ENCODE assay signal across 8 cellular contexts in the genomic region with DNA sequence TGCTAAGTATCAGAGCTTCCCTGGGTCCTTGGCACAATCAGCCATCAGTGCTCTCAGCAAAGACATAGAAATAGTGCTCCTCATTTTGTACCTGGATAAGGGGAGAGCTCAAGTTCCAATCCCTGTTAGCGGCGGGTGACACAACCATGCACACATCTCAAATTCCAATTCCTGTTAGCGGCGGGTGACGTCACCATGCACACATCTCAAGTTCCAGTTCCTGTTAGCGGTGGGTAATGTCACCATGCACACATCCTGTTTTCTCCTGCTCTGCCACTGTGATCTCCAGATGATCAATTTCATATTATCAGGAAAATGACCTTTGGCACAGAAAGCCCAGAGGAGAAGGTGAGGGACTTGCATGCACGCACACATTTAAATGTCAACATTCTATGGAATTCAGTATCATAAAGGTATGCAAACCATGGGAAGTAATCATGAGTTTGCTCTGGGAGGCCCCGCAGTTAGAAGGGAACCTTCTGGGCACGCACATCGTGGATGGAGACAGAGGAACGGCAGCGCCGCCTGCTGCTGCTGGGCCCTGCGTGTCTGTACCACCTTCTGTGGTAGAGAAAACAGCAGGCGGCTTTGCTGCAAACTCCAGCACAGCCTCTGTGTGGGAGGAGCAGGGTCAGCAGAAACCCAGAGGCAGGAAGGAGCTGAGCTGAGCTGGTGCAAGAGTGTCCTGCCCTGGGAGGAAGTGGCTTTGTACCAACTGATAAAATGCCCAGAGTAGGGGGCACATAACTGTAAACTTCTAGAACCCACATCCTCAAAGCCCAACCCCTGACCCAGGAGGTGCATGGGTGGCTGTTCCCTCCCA.
DNase-seq lines count a peak whose midpoint lies in the region; ATAC-seq, FAIRE-seq and TF ChIP-seq lines count a peak whose summit lies in the region.

No MANE protein-coding gene starts in this region.

- H3K27me3 ChIP-seq in HepG2 (ENCODE audit: control insufficient read depth in 1 of 2, insufficient read depth in 2 of 2, low read length in 2 of 2) (no peaks in the 10 kb centered on the region), foreskin keratinocyte (no peaks in the 10 kb centered on the region)

- BruUV-seq in HepG2 (replicated peaks; lab: Mats Ljungman, UMichigan): no TSS peak

- WGBS in HepG2 (ENCODE audit: low lambda C conversion rate): 0% methylated on average over 9 of the region's 15 CpGs

- H3K27ac ChIP-seq in HepG2 (ENCODE audit: extremely low read length, insufficient read depth, low read length) (peak overlapping the region; percentile 72), foreskin keratinocyte (no peak overlapping the region)

- H3K4me1 ChIP-seq in HepG2 (ENCODE audit: insufficient read depth, low read length): peaks cover 43% of the 10 kb centered on the region
- H3K4me1 ChIP-seq in foreskin keratinocyte: peaks cover 8% of the 10 kb centered on the region

- TF ChIP-seq CTCF in HepG2 (CRISPR knock-in tag; IDR thresholded peaks at IDR 0.05) (peak; percentile 93), foreskin keratinocyte (conservative IDR thresholded peaks at IDR 0.05) (no peak)

- peak; percentile 78 for ATAC-seq in GM18508 (IDR thresholded peaks at IDR 0.05; ENCODE audit: insufficient read depth, unreplicated experiment)
- peak; percentile 86 for ATAC-seq in HG02852 (IDR thresholded peaks at IDR 0.05; ENCODE audit: unreplicated experiment)
- peak; percentile 92 for ATAC-seq in HepG2
- no peak for ATAC-seq in foreskin keratinocyte

- no peaks in the 10 kb centered on the region for H3K79me2 ChIP-seq in HepG2 (ENCODE audit: insufficient read depth, low read length)

- H4K20me1 ChIP-seq in HepG2 (ENCODE audit: insufficient read depth, low read length): no peaks in the 10 kb centered on the region

- intact Hi-C loops in HepG2 (cut with micrococcal nuclease; ENCODE audit: unreplicated experiment): loop anchor here (1.0 to 5.0 kb wide), 3 partner anchors 55 to 253 kb away; a partner anchor contains a TSS

- peak; percentile 66 for FAIRE-seq in HepG2 (lab: Jason Lieb, UNC)

- POLR2A ChIA-PET in HepG2 (lab: Yijun Ruan, JAX): no interaction called here

- no peak overlapping the region for H2AFZ ChIP-seq in HepG2 (ENCODE audit: low read length)

- H3K4me2 ChIP-seq in HepG2 (ENCODE audit: low read depth, low read length): peak overlapping the region; percentile 94

- no peak for TF ChIP-seq POLR2A in HepG2 (IDR thresholded peaks at IDR 0.05; ENCODE audit: insufficient read depth in 1 of 2, low read depth in 2 of 2, low read length in 2 of 2)

- peak; percentile 67 for DNase-seq in NCI-H2029 (lab: John Stamatoyannopoulos, UW)
- DNase-seq in activated CD4-positive, CD25-positive, alpha-beta regulatory T cell treated with anti-CD3 and anti-CD28 coated beads, Interleukin-2, amount 50 U/mL, for 16 hours (ENCODE audit: low read depth, low spot score): peak; percentile 53
- DNase-seq in cerebellar cortex (ENCODE audit: low spot score): peak; percentile 22
- DNase-seq in HepG2 (ENCODE audit: low spot score): peak; percentile 87
- peak; percentile 58 to 65 for DNase-seq in stimulated activated CD4-positive, alpha-beta T cell treated with anti-CD3 and anti-CD28 coated beads, Interleukin-2, amount 100 ng/mL, for 48 hours
- DNase-seq in foreskin keratinocyte: no peak

- TF ChIP-seq EP300 in HepG2 (IDR thresholded peaks at IDR 0.05; ENCODE audit: low read depth in 2 of 2, low read length in 2 of 2) (peak in 1 of 2 experiments; percentile 28; a peak in 1 of 4 replicates), HepG2 (CRISPR knock-in tag; IDR thresholded peaks at IDR 0.05; ENCODE audit: borderline replicate concordance) (peak; percentile 42; the same call in 1 of the 2 replicates)

- CTCF ChIA-PET in HepG2 (lab: Yijun Ruan, JAX; ENCODE audit: low intra/inter-chr PET ratio, low total read pairs): interaction anchor here (1.5 to 3.0 kb wide), 2 partner anchors 55 to 180 kb away, joined by 5 to 16 read pairs; no protein-coding TSS in a partner anchor

- H3K9ac ChIP-seq in HepG2 (ENCODE audit: insufficient read depth, low read depth, low read length): peak overlapping the region; percentile 61

- H3K9me3 ChIP-seq in HepG2 (ENCODE audit: low read length): no peaks in the 10 kb centered on the region

- in situ Hi-C loops in HepG2 (cut with HindIII; ENCODE audit: extremely low pct_ligation_motif_present, low pct_unique_long_range_greater_than_20kb): loop anchor here (5.0 kb wide), 1 partner anchor 53 kb away; no protein-coding TSS in a partner anchor

- H3K36me3 ChIP-seq in HepG2 (replicated peaks in 1 of 2; ENCODE audit: control insufficient read depth in 1 of 2, insufficient read depth in 2 of 2, low read length in 2 of 2): no peaks in the 10 kb centered on the region

- peak; percentile 82 for TF ChIP-seq RAD21 in HepG2 (CRISPR knock-in tag; IDR thresholded peaks at IDR 0.05)

- H3K4me3 ChIP-seq in HepG2 (replicated peaks in 1 of 3; ENCODE audit: insufficient read depth in 1 of 3, low read depth in 2 of 3, low read length in 3 of 3): peak overlapping the region in 1 of 3 experiments; percentile 58; a peak in 3 of 6 replicates

TF ChIP-seq in HepG2, 621 proteins besides CTCF, POLR2A, EP300 and RAD21 (continues in another document):
- TF ChIP-seq, protein P1, sequence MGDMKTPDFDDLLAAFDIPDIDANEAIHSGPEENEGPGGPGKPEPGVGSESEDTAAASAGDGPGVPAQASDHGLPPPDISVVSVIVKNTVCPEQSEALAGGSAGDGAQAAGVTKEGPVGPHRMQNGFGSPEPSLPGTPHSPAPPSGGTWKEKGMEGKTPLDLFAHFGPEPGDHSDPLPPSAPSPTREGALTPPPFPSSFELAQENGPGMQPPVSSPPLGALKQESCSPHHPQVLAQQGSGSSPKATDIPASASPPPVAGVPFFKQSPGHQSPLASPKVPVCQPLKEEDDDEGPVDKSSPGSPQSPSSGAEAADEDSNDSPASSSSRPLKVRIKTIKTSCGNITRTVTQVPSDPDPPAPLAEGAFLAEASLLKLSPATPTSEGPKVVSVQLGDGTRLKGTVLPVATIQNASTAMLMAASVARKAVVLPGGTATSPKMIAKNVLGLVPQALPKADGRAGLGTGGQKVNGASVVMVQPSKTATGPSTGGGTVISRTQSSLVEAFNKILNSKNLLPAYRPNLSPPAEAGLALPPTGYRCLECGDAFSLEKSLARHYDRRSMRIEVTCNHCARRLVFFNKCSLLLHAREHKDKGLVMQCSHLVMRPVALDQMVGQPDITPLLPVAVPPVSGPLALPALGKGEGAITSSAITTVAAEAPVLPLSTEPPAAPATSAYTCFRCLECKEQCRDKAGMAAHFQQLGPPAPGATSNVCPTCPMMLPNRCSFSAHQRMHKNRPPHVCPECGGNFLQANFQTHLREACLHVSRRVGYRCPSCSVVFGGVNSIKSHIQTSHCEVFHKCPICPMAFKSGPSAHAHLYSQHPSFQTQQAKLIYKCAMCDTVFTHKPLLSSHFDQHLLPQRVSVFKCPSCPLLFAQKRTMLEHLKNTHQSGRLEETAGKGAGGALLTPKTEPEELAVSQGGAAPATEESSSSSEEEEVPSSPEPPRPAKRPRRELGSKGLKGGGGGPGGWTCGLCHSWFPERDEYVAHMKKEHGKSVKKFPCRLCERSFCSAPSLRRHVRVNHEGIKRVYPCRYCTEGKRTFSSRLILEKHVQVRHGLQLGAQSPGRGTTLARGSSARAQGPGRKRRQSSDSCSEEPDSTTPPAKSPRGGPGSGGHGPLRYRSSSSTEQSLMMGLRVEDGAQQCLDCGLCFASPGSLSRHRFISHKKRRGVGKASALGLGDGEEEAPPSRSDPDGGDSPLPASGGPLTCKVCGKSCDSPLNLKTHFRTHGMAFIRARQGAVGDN (CRISPR knock-in tag; IDR thresholded peaks at IDR 0.05): peak; percentile 84
- TF ChIP-seq, protein P2, sequence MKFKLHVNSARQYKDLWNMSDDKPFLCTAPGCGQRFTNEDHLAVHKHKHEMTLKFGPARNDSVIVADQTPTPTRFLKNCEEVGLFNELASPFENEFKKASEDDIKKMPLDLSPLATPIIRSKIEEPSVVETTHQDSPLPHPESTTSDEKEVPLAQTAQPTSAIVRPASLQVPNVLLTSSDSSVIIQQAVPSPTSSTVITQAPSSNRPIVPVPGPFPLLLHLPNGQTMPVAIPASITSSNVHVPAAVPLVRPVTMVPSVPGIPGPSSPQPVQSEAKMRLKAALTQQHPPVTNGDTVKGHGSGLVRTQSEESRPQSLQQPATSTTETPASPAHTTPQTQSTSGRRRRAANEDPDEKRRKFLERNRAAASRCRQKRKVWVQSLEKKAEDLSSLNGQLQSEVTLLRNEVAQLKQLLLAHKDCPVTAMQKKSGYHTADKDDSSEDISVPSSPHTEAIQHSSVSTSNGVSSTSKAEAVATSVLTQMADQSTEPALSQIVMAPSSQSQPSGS (CRISPR knock-in tag; IDR thresholded peaks at IDR 0.05): peak; percentile 78
- no peak for TF ChIP-seq FOSL1 (CRISPR knock-in tag; IDR thresholded peaks at IDR 0.05; ENCODE audit: borderline replicate concordance)
- TF ChIP-seq PHB2 (IDR thresholded peaks at IDR 0.05; ENCODE audit: partially characterized antibody): no peak
- TF ChIP-seq ZSCAN21 (CRISPR knock-in tag; IDR thresholded peaks at IDR 0.05; ENCODE audit: borderline replicate concordance): no peak
- TF ChIP-seq ZNF891 (CRISPR knock-in tag; IDR thresholded peaks at IDR 0.05): no peak
- TF ChIP-seq ZNF510 (CRISPR knock-in tag; IDR thresholded peaks at IDR 0.05; ENCODE audit: low read depth): no peak
- TF ChIP-seq KDM2A (CRISPR knock-in tag; IDR thresholded peaks at IDR 0.05; ENCODE audit: borderline replicate concordance, low read depth): peak; percentile 75; the same call in 1 of the 2 replicates
- TF ChIP-seq, protein P3, sequence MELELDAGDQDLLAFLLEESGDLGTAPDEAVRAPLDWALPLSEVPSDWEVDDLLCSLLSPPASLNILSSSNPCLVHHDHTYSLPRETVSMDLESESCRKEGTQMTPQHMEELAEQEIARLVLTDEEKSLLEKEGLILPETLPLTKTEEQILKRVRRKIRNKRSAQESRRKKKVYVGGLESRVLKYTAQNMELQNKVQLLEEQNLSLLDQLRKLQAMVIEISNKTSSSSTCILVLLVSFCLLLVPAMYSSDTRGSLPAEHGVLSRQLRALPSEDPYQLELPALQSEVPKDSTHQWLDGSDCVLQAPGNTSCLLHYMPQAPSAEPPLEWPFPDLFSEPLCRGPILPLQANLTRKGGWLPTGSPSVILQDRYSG (CRISPR knock-in tag; IDR thresholded peaks at IDR 0.05): no peak
- no peak for TF ChIP-seq ZNF34 (CRISPR knock-in tag; IDR thresholded peaks at IDR 0.05; ENCODE audit: borderline replicate concordance)
- no peak for TF ChIP-seq SMAD1 (CRISPR knock-in tag; IDR thresholded peaks at IDR 0.05; ENCODE audit: borderline replicate concordance, low read depth)

Comparison
In these comparisons a context has a peak if more than half of its experiments do, and no peak if none do; other contexts are left out.
1. DNase-seq: peak in NCI-H2029 (single experiment), activated CD4-positive, CD25-positive, alpha-beta regulatory T cell treated with anti-CD3 and anti-CD28 coated beads, Interleukin-2, amount 50 U/mL, for 16 hours (single experiment), cerebellar cortex (single experiment), HepG2 (single experiment) and stimulated activated CD4-positive, alpha-beta T cell treated with anti-CD3 and anti-CD28 coated beads, Interleukin-2, amount 100 ng/mL, for 48 hours (2 of 2); none in foreskin keratinocyte (0 of 2).